Comparison of ENCODE assay signal across 9 cellular contexts in genomic region chr7:43586251-43586900, GRCh38. TPM values are rescaled to one million over a fixed set of nuclear protein-coding genes. Genes with fewer than 3 reads are reported as not detected.
A peak's percentile ranks its signal among the peaks of the same experiment; 100 is the strongest.
DNase-seq lines count a peak whose midpoint lies in the region; ATAC-seq and TF ChIP-seq lines count a peak whose summit lies in the region.
"Had no signal": no experiment of that assay in that cellular context is flagged by ENCODE, and none has a peak within 500 bp of the region (broad histone marks: within the 10 kb centered on the region; RNA-seq: fewer than 3 reads in every experiment).

No MANE protein-coding gene starts in this region.

- peak; percentile 38 for ATAC-seq in effector memory CD8-positive, alpha-beta T cell (replicated peaks)

- TF ChIP-seq EP300 in stomach (IDR thresholded peaks at IDR 0.05) = no peak

- TF ChIP-seq CTCF in stomach (IDR thresholded peaks at IDR 0.05) = no peak

- 21 to 42% (median 39%) methylated on average over 4 of the region's 4 CpGs for WGBS in stomach, 5 donors

- POLR2A ChIA-PET in activated CD4-positive, alpha-beta T cell treated with anti-CD3 and anti-CD28 coated beads, Interleukin-2, amount 10 ng/mL, durations not matched to agents 7 days and 5 days (lab: Charles Lee) = interaction anchor here (1.0 to 1.2 kb wide), 2 partner anchors 59 to 62 kb away, joined by 3 read pairs; no protein-coding TSS in a partner anchor

- TF ChIP-seq POLR2A in stomach (IDR thresholded peaks at IDR 0.05) = no peak

- peaks cover 8% of the 10 kb centered on the region for H3K27me3 Mint-ChIP-seq in activated CD4-positive, alpha-beta T cell treated with anti-CD3 and anti-CD28 coated beads, Interleukin-2, amount 10 ng/mL, durations not matched to agents 7 days and 5 days
- peaks cover 0 to 9% of the 10 kb centered on the region in 2 donors for H3K27me3 Mint-ChIP-seq in effector memory CD8-positive, alpha-beta T cell

- H3K4me3 ChIP-seq in SJSA1 (no peak overlapping the region), stomach (peak overlapping the region in 1 of 4 donors; percentile 98)

- H3K27ac ChIP-seq in SJSA1 (peak overlapping the region; percentile 42), stomach (peak overlapping the region in 4 of 5 donors; percentile 12 to 98 (median 94))

- no peak for DNase-seq in activated CD4-positive, alpha-beta T cell treated with anti-CD3 and anti-CD28 coated beads, Interleukin-2, amount 10 ng/mL, durations not matched to agents 7 days and 5 days
- DNase-seq in activated CD4-positive, alpha-beta T cell treated with anti-CD3 and anti-CD28 coated beads, Interleukin-2, amount 50 U/mL, for 48 hours = no peak
- DNase-seq in SJSA1 (ENCODE audit: low read depth in 1 of 2, low spot score in 2 of 2) (no peak), stomach (no peak), NCI-H2227 (lab: John Stamatoyannopoulos, UW; ENCODE audit: unreplicated experiment) (no peak), cerebellum (ENCODE audit: low spot score) (no peak), dedifferentiated amniotic fluid mesenchymal stem cell (ENCODE audit: extremely low spot score) (no peak)
- peak in 1 of 3 experiments; percentile 28 for DNase-seq in effector memory CD8-positive, alpha-beta T cell
- DNase-seq: NCI-H2171 treated with DMSO at 0.1 percent for 48 hours had no signal

- H3K27me3 ChIP-seq in SJSA1 (replicated peaks) = no peaks in the 10 kb centered on the region
- peaks cover 0 to 5% (median 0%) of the 10 kb centered on the region in 3 donors for H3K27me3 ChIP-seq in stomach

- H3K27ac Mint-ChIP-seq in activated CD4-positive, alpha-beta T cell treated with anti-CD3 and anti-CD28 coated beads, Interleukin-2, amount 10 ng/mL, durations not matched to agents 7 days and 5 days = peak overlapping the region; percentile 99
- H3K27ac Mint-ChIP-seq in effector memory CD8-positive, alpha-beta T cell = peak overlapping the region; percentile 98 to 99

- H3K36me3 Mint-ChIP-seq in activated CD4-positive, alpha-beta T cell treated with anti-CD3 and anti-CD28 coated beads, Interleukin-2, amount 10 ng/mL, durations not matched to agents 7 days and 5 days (ENCODE audit: low read depth) = peaks cover 34% of the 10 kb centered on the region
- peaks cover 77% of the 10 kb centered on the region for H3K36me3 Mint-ChIP-seq in effector memory CD8-positive, alpha-beta T cell (ENCODE audit: insufficient read depth)

- no peaks in the 10 kb centered on the region for H3K9me3 Mint-ChIP-seq in activated CD4-positive, alpha-beta T cell treated with anti-CD3 and anti-CD28 coated beads, Interleukin-2, amount 10 ng/mL, durations not matched to agents 7 days and 5 days
- no peaks in the 10 kb centered on the region for H3K9me3 Mint-ChIP-seq in effector memory CD8-positive, alpha-beta T cell

- peak overlapping the region; percentile 96 for H3K4me3 Mint-ChIP-seq in activated CD4-positive, alpha-beta T cell treated with anti-CD3 and anti-CD28 coated beads, Interleukin-2, amount 10 ng/mL, durations not matched to agents 7 days and 5 days
- H3K4me3 Mint-ChIP-seq in effector memory CD8-positive, alpha-beta T cell = peak overlapping the region; percentile 92 to 96

- peaks cover 57% of the 10 kb centered on the region for H3K4me1 Mint-ChIP-seq in activated CD4-positive, alpha-beta T cell treated with anti-CD3 and anti-CD28 coated beads, Interleukin-2, amount 10 ng/mL, durations not matched to agents 7 days and 5 days
- peaks cover 37 to 62% of the 10 kb centered on the region in 2 donors for H3K4me1 Mint-ChIP-seq in effector memory CD8-positive, alpha-beta T cell (ENCODE audit: low read depth in 2 of 2)

- intact Hi-C loops in stomach (cut with DNase I; ENCODE audit: low total_unique reads) = loop anchor here (10.0 kb wide), 1 partner anchor 248 kb away; no protein-coding TSS in a partner anchor

- H3K36me3 ChIP-seq in SJSA1 (peaks cover 8% of the 10 kb centered on the region), stomach (no peaks in the 10 kb centered on the region)

- CTCF ChIA-PET in activated CD4-positive, alpha-beta T cell treated with anti-CD3 and anti-CD28 coated beads, Interleukin-2, amount 10 ng/mL, durations not matched to agents 7 days and 5 days (lab: Charles Lee) = interaction anchor here (0.8 to 2.2 kb wide), 8 partner anchors 12 to 255 kb away, joined by 3 to 10 read pairs (median 4); no protein-coding TSS in a partner anchor

- H3K9me3 ChIP-seq in SJSA1 (replicated peaks) = 0 out of 2 replicates have a peak, but pooled peaks cover 6% of the 10 kb centered on the region
- H3K9me3 ChIP-seq in stomach = no peaks in the 10 kb centered on the region

- H3K4me1 ChIP-seq in SJSA1 (replicated peaks) = peaks cover 31% of the 10 kb centered on the region
- H3K4me1 ChIP-seq in stomach = peaks cover 22 to 77% (median 39%) of the 10 kb centered on the region in 4 donors

RNA-seq across cellular contexts. Expression of gene STK17A, which starts 3.5 kb away (rescaled TPM):
- total RNA-seq in activated CD4-positive, alpha-beta T cell treated with anti-CD3 and anti-CD28 coated beads, Interleukin-2, amount 10 ng/mL, durations not matched to agents 7 days and 5 days = 10 to 100 TPM; 74.4 to 74.8 TPM
- total RNA-seq in SJSA1 (2014; rRNA removed; shearing (Covaris generic)) = 47.0 and 49.5 TPM in 2 replicates
- total RNA-seq in stomach (10 to 100 TPM; 18.5 to 33.0 (median 30.8) TPM), cerebellum (30.2 TPM)
- polyA plus RNA-seq in stomach = 10 to 100 TPM in 2 of 3 donors, 1 to 10 TPM in 1; 6.3 to 32.4 (median 19.2) TPM
